In the genomic region with DNA sequence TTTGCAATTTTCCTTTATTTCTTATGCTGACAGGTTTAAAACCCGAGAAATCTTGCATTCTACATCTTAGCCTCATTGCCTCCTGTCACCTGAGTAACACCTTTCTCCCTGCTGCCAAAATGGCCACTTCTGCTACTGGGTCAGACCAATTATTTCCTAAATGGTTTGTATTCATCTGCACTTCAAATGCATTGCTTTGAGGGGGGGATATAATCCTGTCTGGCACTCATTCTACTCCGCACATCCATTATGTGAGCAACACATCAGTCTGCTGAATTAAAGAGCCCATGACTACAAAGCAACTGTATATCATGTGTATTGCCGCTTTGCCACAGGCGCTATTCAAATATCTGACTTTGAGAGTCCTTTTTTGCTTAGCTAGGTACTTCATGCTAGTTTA, we compare ENCODE assay signal across 28 cellular contexts.
"Had no signal": no experiment of that assay in that cellular context is flagged by ENCODE, and none has a peak within 500 bp of the region (broad histone marks: within the 10 kb centered on the region; RNA-seq: fewer than 3 reads in every experiment).

No MANE protein-coding gene starts in this region.

- H3K27me3 ChIP-seq: adrenal gland, Peyer's patch, SJSA1 had no signal

- H3K9me2 ChIP-seq: SK-N-SH had no signal

- H3K27ac ChIP-seq: adrenal gland, KMS-11, Peyer's patch, SJSA1 had no signal

- DNase-seq: activated CD4-positive, alpha-beta memory T cell treated with anti-CD3 and anti-CD28 coated beads for 36 hours; activated CD4-positive, alpha-beta T cell treated with anti-CD3 and anti-CD28 coated beads for 36 hours; activated CD4-positive, alpha-beta T cell treated with anti-CD3 and anti-CD28 coated beads, Interleukin-2, amount 10 ng/mL, durations not matched to agents 7 days and 5 days; activated CD8-positive, alpha-beta memory T cell treated with anti-CD3 and anti-CD28 coated beads, Interleukin-2, amount 50 U/mL, for 4 hours; activated gamma-delta T cell treated with Interleukin-2 at 50 U/mL for 16 hours; activated naive CD4-positive, alpha-beta T cell treated with anti-CD3 and anti-CD28 coated beads for 36 hours; activated T-cell treated with anti-CD3 and anti-CD28 coated beads for 4 hours; activated T-cell treated with anti-CD3 and anti-CD28 coated beads, Interleukin-2, amount 50 U/mL, for 4 hours; adrenal gland; anterior cingulate cortex; caudate nucleus; cerebellar nuclear complex; MM.1S; NCI-H1417 treated with DMSO at 0.1 percent for 48 hours; NCI-H1930; NCI-H2081 treated with DMSO at 0.1 percent for 48 hours; NCI-H2171; NCI-H510A; NCI-H526 treated with DMSO at 0.1 percent for 48 hours; NCI-H82; NK-92 treated with Interleukin-12 subunit alpha and Interleukin-12 subunit beta, amount 100 ng/mL, for 24 hours; PC-3; Peyer's patch; RPMI8226; SHP77 treated with DMSO at 0.1 percent for 48 hours; SK-N-SH had no signal

- H3K36me3 ChIP-seq: adrenal gland, Peyer's patch, SJSA1 had no signal

- H3K4me3 ChIP-seq: adrenal gland, Peyer's patch, SJSA1 had no signal

- H3K9ac ChIP-seq: KMS-11, SK-N-SH had no signal

- H3K4me2 ChIP-seq: KMS-11, SK-N-SH had no signal

- H3K9me3 ChIP-seq: adrenal gland, SJSA1, SK-N-SH had no signal
